ENCODE assay signal across 15 cellular contexts in the genomic region with DNA sequence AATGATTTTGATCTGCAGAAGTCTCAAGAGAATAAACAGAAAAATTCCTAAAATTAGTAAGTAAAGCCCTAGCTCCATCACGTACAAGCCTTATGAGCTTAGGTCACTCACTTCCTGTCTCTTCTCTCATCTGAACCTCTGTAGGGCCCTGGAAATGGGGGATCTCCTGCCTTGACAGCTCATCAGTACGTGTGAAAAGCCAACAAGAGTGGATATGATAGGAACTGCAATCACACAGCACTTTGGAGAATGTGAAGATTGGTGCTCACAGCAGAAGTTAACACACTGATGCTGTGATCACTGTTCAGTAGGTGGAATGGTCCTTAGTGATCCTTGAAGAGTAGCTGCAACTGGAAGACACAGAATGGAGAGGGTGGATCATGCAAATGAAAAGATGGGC. TPM values are rescaled to one million over a fixed set of nuclear protein-coding genes. Genes with fewer than 3 reads are reported as not detected.
DNase-seq lines count a peak whose midpoint lies in the region; ATAC-seq, FAIRE-seq and TF ChIP-seq lines count a peak whose summit lies in the region.
"Had no signal": no experiment of that assay in that cellular context is flagged by ENCODE, and none has a peak within 500 bp of the region (broad histone marks: within the 10 kb centered on the region; RNA-seq: fewer than 3 reads in every experiment).

No MANE protein-coding gene starts in this region.

- no peak for FAIRE-seq in RCC 7860 (lab: Jason Lieb, UNC)

- dilution Hi-C loops in mammary epithelial cell (cut with HindIII; ENCODE audit: low sequenced_read_pairs): no loop called here

- peaks cover 26% of the 10 kb centered on the region for H3K9me3 ChIP-seq in BLaER1
- H3K9me3 ChIP-seq in mammary epithelial cell (replicated peaks; ENCODE audit: insufficient read depth, low read length): no peaks in the 10 kb centered on the region
- no peaks in the 10 kb centered on the region for H3K9me3 ChIP-seq in osteoblast (ENCODE audit: low read depth, low read length)
- H3K9me3 ChIP-seq: gastrocnemius medialis had no signal

- H3K36me3 ChIP-seq in BLaER1 (no peaks in the 10 kb centered on the region), mammary epithelial cell (ENCODE audit: insufficient read depth, low read length) (no peaks in the 10 kb centered on the region), osteoblast (ENCODE audit: insufficient read depth, low read length) (no peaks in the 10 kb centered on the region)
- H3K36me3 ChIP-seq: gastrocnemius medialis had no signal

- BruUV-seq in mammary epithelial cell (replicated peaks; lab: Mats Ljungman, UMichigan): TSS peak; percentile 65

- peak overlapping the region; percentile 85 for H2AFZ ChIP-seq in mammary epithelial cell (ENCODE audit: low read depth, low read length)
- peak overlapping the region; percentile 49 for H2AFZ ChIP-seq in osteoblast (ENCODE audit: low read length)

- DNase-seq in NCI-H226 (peak; percentile 60), mammary epithelial cell (no peak), osteoblast (ENCODE audit: insufficient read length, low spot score, missing footprints) (peak; percentile 82), RCC 7860 (ENCODE audit: low spot score) (no peak), GF-D8 (lab: John Stamatoyannopoulos, UW) (no peak)
- DNase-seq in activated naive CD4-positive, alpha-beta T cell treated with anti-CD3 and anti-CD28 coated beads, Interleukin-2, amount 50 U/mL, for 72 hours (ENCODE audit: low spot score in 2 of 2): no peak
- DNase-seq: activated CD4-positive, alpha-beta T cell treated with anti-CD3 and anti-CD28 coated beads for 1 hour; H7; occipital lobe; stimulated activated CD4-positive, alpha-beta T cell treated with anti-CD3 and anti-CD28 coated beads, Interleukin-4, amount 100 ng/mL, for 1 hour had no signal

- intact Hi-C loops in mammary epithelial cell (cut with micrococcal nuclease): no loop called here

- no peak overlapping the region for H3K27ac ChIP-seq in BLaER1
- peak overlapping the region; percentile 70 for H3K27ac ChIP-seq in mammary epithelial cell (ENCODE audit: insufficient read depth, low read depth, low read length)
- H3K27ac ChIP-seq in osteoblast (ENCODE audit: low read depth, low read length): peak overlapping the region; percentile 58
- H3K27ac ChIP-seq: KMS-11 had no signal

- H3K36me3 Mint-ChIP-seq in activated naive CD4-positive, alpha-beta T cell treated with anti-CD3 and anti-CD28 coated beads, Interleukin-2, amount 50 U/mL, for 72 hours: no peaks in the 10 kb centered on the region

- H3K9ac ChIP-seq in BLaER1 (no peak overlapping the region), mammary epithelial cell (ENCODE audit: insufficient read depth, low read length) (no peak overlapping the region)
- H3K9ac ChIP-seq: KMS-11 had no signal

- H4K20me1 ChIP-seq in BLaER1 (no peaks in the 10 kb centered on the region), mammary epithelial cell (ENCODE audit: insufficient read depth, low read length) (no peaks in the 10 kb centered on the region), osteoblast (ENCODE audit: insufficient read depth, low read length) (no peaks in the 10 kb centered on the region)

- H3K79me2 ChIP-seq in mammary epithelial cell (ENCODE audit: insufficient read depth, low read length): no peaks in the 10 kb centered on the region
- H3K79me2 ChIP-seq in osteoblast (ENCODE audit: insufficient read depth, low read length): no peaks in the 10 kb centered on the region

- CTCF ChIA-PET in mammary epithelial cell (lab: Charles Lee; ENCODE audit: low non-redundant PET): no interaction called here

- ATAC-seq in activated naive CD4-positive, alpha-beta T cell treated with anti-CD3 and anti-CD28 coated beads, Interleukin-2, amount 50 U/mL, for 72 hours: no peak
- no peak for ATAC-seq in HG03469 (IDR thresholded peaks at IDR 0.05; ENCODE audit: unreplicated experiment)
- ATAC-seq: activated T-helper 17 cell treated with anti-CD3 and anti-CD28 coated beads, Interleukin-2, amount 50 U/mL, for 72 hours had no signal

- in situ Hi-C loops in mammary epithelial cell (cut with MboI; ENCODE audit: low sequenced_read_pairs in 2 of 2): no loop called here

- WGBS in mammary epithelial cell (ENCODE audit: low coverage, missing lambda C conversion rate): 29% methylated on average over 2 of the region's 2 CpGs

- H3K4me3 ChIP-seq in BLaER1: no peak overlapping the region
- H3K4me3 ChIP-seq in mammary epithelial cell (replicated peaks in 1 of 3; ENCODE audit: insufficient read depth in 1 of 3, low read depth in 2 of 3, low read length in 3 of 3): no peak overlapping the region
- H3K4me3 ChIP-seq in osteoblast (ENCODE audit: insufficient read depth, low read length): peak overlapping the region; percentile 21
- H3K4me3 ChIP-seq: gastrocnemius medialis had no signal

- H3K4me1 ChIP-seq in BLaER1 (peaks cover 20% of the 10 kb centered on the region), mammary epithelial cell (ENCODE audit: insufficient read depth, low read length) (peaks cover 21% of the 10 kb centered on the region), osteoblast (ENCODE audit: insufficient read depth, low read length) (peaks cover 33% of the 10 kb centered on the region)

- H3K27me3 ChIP-seq in BLaER1 (peaks cover 27% of the 10 kb centered on the region), mammary epithelial cell (ENCODE audit: insufficient read depth, low read length) (no peaks in the 10 kb centered on the region), osteoblast (ENCODE audit: insufficient read depth, low read length) (no peaks in the 10 kb centered on the region)
- H3K27me3 ChIP-seq: gastrocnemius medialis had no signal

- H3K9me3 Mint-ChIP-seq in activated naive CD4-positive, alpha-beta T cell treated with anti-CD3 and anti-CD28 coated beads, Interleukin-2, amount 50 U/mL, for 72 hours: no peaks in the 10 kb centered on the region
- H3K9me3 Mint-ChIP-seq: activated T-helper 17 cell treated with anti-CD3 and anti-CD28 coated beads, Interleukin-2, amount 50 U/mL, for 72 hours had no signal

- no peak overlapping the region for H3K27ac Mint-ChIP-seq in activated naive CD4-positive, alpha-beta T cell treated with anti-CD3 and anti-CD28 coated beads, Interleukin-2, amount 50 U/mL, for 72 hours
- H3K27ac Mint-ChIP-seq: activated T-helper 17 cell treated with anti-CD3 and anti-CD28 coated beads, Interleukin-2, amount 50 U/mL, for 72 hours had no signal

- TF ChIP-seq CTCF in mammary epithelial cell (conservative IDR thresholded peaks at IDR 0.05 in 1 of 2, IDR thresholded peaks at IDR 0.05 in 1 of 2; ENCODE audit: extremely low read depth in 1 of 2, insufficient read depth in 1 of 2, low read depth in 1 of 2, low read length in 2 of 2): no peak
- no peak for TF ChIP-seq CTCF in osteoblast (IDR thresholded peaks at IDR 0.05; ENCODE audit: extremely low read depth, low read depth, low read length)

- H3K4me2 ChIP-seq in BLaER1: peak overlapping the region; percentile 59; the same call in 1 of the 2 replicates
- H3K4me2 ChIP-seq in mammary epithelial cell (ENCODE audit: insufficient read depth, low read depth, low read length): peak overlapping the region; percentile 63
- H3K4me2 ChIP-seq in osteoblast (ENCODE audit: insufficient read depth, low read length): peak overlapping the region; percentile 65
- H3K4me2 ChIP-seq: KMS-11 had no signal

RNA-seq across cellular contexts. Expression of a gene that starts 27.8 kb away (rescaled TPM):
- 1 to 10 TPM in 1 of 2 donors, under 1 TPM in 1; 0.71 to 1.2 TPM for total RNA-seq in mammary epithelial cell
- polyA plus RNA-seq in mammary epithelial cell: 0.80 TPM
- not detected for polyA minus RNA-seq in mammary epithelial cell
- total RNA-seq in osteoblast: under 0.01 TPM in 1 of 2 replicates, not detected in the other
- total RNA-seq in activated naive CD4-positive, alpha-beta T cell treated with anti-CD3 and anti-CD28 coated beads, Interleukin-2, amount 50 U/mL, for 72 hours: under 1 TPM; 0.18 to 0.34 TPM

Comparison
In these comparisons a context has a peak if more than half of its experiments do, and no peak if none do; other contexts are left out.
1. DNase-seq: peak in NCI-H226 (single experiment) and osteoblast (single experiment); none in mammary epithelial cell (single experiment), activated naive CD4-positive, alpha-beta T cell treated with anti-CD3 and anti-CD28 coated beads, Interleukin-2, amount 50 U/mL, for 72 hours (0 of 2), RCC 7860 (single experiment) and GF-D8 (single experiment).
2. Peak in every context shown above with its lines, with median percentiles within 50 percentile points of each other: H3K4me2 ChIP-seq.